1 cellular context compared by ENCODE assay signal in genomic region chr19:18417250-18418033, GRCh38.
TF ChIP-seq lines count a peak whose summit lies in the region.

No MANE protein-coding gene starts in this region.

TF ChIP-seq in GM12878, 131 proteins besides CTCF, POLR2A, EP300 and RAD21 (continued from another document and continues in another):
- TF ChIP-seq POU2F2 (IDR thresholded peaks at IDR 0.05; ENCODE audit: borderline replicate concordance, low read depth, low read length) (0 out of 3 replicates have a peak, but pooled peaks have one; percentile 25), TBL1XR1 (IDR thresholded peaks at IDR 0.05; ENCODE audit: low read depth, low read length) (no peak), MXI1 (IDR thresholded peaks at IDR 0.05; ENCODE audit: low read depth, low read length) (no peak), SREBF1 (IDR thresholded peaks at IDR 0.05; ENCODE audit: low read length) (no peak), RBBP5 (conservative IDR thresholded peaks at IDR 0.05) (no peak), LARP7 (IDR thresholded peaks at IDR 0.05) (peak; percentile 70), CBX3 (IDR thresholded peaks at IDR 0.05; ENCODE audit: borderline replicate concordance, low read depth) (no peak), ZNF217 (IDR thresholded peaks at IDR 0.05) (peak; percentile 92), ASH2L (IDR thresholded peaks at IDR 0.05; ENCODE audit: borderline replicate concordance, low read depth) (no peak), IRF4 (IDR thresholded peaks at IDR 0.05; ENCODE audit: low read depth, low read length) (no peak), HSF1 (IDR thresholded peaks at IDR 0.05; ENCODE audit: low read depth, low read length) (no peak), RFX5 (IDR thresholded peaks at IDR 0.05; ENCODE audit: low read depth, low read length) (no peak), CHD1 (IDR thresholded peaks at IDR 0.05; ENCODE audit: low read depth, low read length) (no peak), BCLAF1 (IDR thresholded peaks at IDR 0.05) (no peak), FOXM1 (IDR thresholded peaks at IDR 0.05; ENCODE audit: low read depth, low read length) (no peak), IKZF2 (IDR thresholded peaks at IDR 0.05) (no peak), ZSCAN29 (IDR thresholded peaks at IDR 0.05) (no peak), HCFC1 (IDR thresholded peaks at IDR 0.05; ENCODE audit: low read length) (no peak), MYC (IDR thresholded peaks at IDR 0.05; ENCODE audit: insufficient read depth, insufficient read length, insufficient replicate concordance, low read length, severe bottlenecking) (peak; percentile 52), HDAC2 (IDR thresholded peaks at IDR 0.05) (no peak), RUNX3 (IDR thresholded peaks at IDR 0.05; ENCODE audit: low read length) (peak; percentile 40; the same call in 1 of the 2 replicates), ETV6 (conservative IDR thresholded peaks at IDR 0.05 in 1 of 2, IDR thresholded peaks at IDR 0.05 in 1 of 2; ENCODE audit: borderline replicate concordance in 1 of 2, low read depth in 1 of 2) (peak in 1 of 2 experiments; percentile 16; a peak in 1 of 4 replicates), MEF2B (IDR thresholded peaks at IDR 0.05; ENCODE audit: partially characterized antibody, poor library complexity, severe bottlenecking) (no peak), KDM1A (IDR thresholded peaks at IDR 0.05; ENCODE audit: borderline replicate concordance) (no peak), NFIC (IDR thresholded peaks at IDR 0.05; ENCODE audit: low read depth, low read length) (no peak), ZZZ3 (IDR thresholded peaks at IDR 0.05; ENCODE audit: control insufficient read depth, insufficient read length, low read depth) (no peak), TAF1 (IDR thresholded peaks at IDR 0.05; ENCODE audit: borderline replicate concordance, low read depth, low read length) (no peak), HDAC6 (IDR thresholded peaks at IDR 0.05; ENCODE audit: unreplicated experiment) (no peak), STAT3 (IDR thresholded peaks at IDR 0.05; ENCODE audit: low read depth, low read length) (no peak), SUPT20H (IDR thresholded peaks at IDR 0.05; ENCODE audit: borderline replicate concordance, control insufficient read depth, low read depth, low read length) (no peak), NFYA (IDR thresholded peaks at IDR 0.05; ENCODE audit: borderline replicate concordance, low read depth, low read length) (no peak), ZBED1 (IDR thresholded peaks at IDR 0.05; ENCODE audit: borderline replicate concordance) (no peak), REST (IDR thresholded peaks at IDR 0.05; ENCODE audit: low read depth, low read length) (no peak), ZNF24 (IDR thresholded peaks at IDR 0.05) (no peak), RELA (IDR thresholded peaks at IDR 0.05; ENCODE audit: borderline replicate concordance, partially characterized antibody) (no peak), ATF2 (IDR thresholded peaks at IDR 0.05; ENCODE audit: low read length) (no peak), E2F4 (IDR thresholded peaks at IDR 0.05; ENCODE audit: low read depth, low read length) (no peak), NBN (IDR thresholded peaks at IDR 0.05) (no peak; the same call in 1 of the 2 replicates), NR2C1 (IDR thresholded peaks at IDR 0.05) (no peak), BCL3 (IDR thresholded peaks at IDR 0.05; ENCODE audit: borderline replicate concordance, insufficient read depth, low read depth, low read length, poor library complexity, severe bottlenecking) (no peak)
- TF ChIP-seq, protein P1, sequence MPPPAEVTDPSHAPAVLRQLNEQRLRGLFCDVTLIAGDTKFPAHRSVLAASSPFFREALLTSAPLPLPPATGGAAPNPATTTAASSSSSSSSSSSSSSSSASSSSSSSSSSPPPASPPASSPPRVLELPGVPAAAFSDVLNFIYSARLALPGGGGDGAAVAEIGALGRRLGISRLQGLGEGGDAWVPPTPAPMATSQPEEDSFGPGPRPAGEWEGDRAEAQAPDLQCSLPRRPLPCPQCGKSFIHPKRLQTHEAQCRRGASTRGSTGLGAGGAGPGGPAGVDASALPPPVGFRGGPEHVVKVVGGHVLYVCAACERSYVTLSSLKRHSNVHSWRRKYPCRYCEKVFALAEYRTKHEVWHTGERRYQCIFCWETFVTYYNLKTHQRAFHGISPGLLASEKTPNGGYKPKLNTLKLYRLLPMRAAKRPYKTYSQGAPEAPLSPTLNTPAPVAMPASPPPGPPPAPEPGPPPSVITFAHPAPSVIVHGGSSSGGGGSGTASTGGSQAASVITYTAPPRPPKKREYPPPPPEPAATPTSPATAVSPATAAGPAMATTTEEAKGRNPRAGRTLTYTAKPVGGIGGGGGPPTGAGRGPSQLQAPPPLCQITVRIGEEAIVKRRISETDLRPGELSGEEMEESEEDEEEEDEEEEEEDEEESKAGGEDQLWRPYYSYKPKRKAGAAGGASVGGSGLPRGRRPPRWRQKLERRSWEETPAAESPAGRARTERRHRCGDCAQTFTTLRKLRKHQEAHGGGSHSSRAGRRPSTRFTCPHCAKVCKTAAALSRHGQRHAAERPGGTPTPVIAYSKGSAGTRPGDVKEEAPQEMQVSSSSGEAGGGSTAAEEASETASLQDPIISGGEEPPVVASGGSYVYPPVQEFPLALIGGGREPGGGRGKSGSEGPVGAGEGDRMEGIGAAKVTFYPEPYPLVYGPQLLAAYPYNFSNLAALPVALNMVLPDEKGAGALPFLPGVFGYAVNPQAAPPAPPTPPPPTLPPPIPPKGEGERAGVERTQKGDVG (CRISPR knock-in tag; IDR thresholded peaks at IDR 0.05), result no peak
- TF ChIP-seq, protein P2, sequence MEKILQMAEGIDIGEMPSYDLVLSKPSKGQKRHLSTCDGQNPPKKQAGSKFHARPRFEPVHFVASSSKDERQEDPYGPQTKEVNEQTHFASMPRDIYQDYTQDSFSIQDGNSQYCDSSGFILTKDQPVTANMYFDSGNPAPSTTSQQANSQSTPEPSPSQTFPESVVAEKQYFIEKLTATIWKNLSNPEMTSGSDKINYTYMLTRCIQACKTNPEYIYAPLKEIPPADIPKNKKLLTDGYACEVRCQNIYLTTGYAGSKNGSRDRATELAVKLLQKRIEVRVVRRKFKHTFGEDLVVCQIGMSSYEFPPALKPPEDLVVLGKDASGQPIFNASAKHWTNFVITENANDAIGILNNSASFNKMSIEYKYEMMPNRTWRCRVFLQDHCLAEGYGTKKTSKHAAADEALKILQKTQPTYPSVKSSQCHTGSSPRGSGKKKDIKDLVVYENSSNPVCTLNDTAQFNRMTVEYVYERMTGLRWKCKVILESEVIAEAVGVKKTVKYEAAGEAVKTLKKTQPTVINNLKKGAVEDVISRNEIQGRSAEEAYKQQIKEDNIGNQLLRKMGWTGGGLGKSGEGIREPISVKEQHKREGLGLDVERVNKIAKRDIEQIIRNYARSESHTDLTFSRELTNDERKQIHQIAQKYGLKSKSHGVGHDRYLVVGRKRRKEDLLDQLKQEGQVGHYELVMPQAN (conservative IDR thresholded peaks at IDR 0.05), result peak; percentile 48
- TF ChIP-seq, protein P3, sequence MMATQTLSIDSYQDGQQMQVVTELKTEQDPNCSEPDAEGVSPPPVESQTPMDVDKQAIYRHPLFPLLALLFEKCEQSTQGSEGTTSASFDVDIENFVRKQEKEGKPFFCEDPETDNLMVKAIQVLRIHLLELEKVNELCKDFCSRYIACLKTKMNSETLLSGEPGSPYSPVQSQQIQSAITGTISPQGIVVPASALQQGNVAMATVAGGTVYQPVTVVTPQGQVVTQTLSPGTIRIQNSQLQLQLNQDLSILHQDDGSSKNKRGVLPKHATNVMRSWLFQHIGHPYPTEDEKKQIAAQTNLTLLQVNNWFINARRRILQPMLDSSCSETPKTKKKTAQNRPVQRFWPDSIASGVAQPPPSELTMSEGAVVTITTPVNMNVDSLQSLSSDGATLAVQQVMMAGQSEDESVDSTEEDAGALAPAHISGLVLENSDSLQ (IDR thresholded peaks at IDR 0.05), result peak; percentile 6; the same call in 1 of the 2 replicates
- TF ChIP-seq, protein P4, sequence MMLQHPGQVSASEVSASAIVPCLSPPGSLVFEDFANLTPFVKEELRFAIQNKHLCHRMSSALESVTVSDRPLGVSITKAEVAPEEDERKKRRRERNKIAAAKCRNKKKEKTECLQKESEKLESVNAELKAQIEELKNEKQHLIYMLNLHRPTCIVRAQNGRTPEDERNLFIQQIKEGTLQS (IDR thresholded peaks at IDR 0.05; ENCODE audit: borderline replicate concordance, extremely low read depth, low read depth, low read length), result no peak
